10 cellular contexts compared by ENCODE assay signal in the genomic region with DNA sequence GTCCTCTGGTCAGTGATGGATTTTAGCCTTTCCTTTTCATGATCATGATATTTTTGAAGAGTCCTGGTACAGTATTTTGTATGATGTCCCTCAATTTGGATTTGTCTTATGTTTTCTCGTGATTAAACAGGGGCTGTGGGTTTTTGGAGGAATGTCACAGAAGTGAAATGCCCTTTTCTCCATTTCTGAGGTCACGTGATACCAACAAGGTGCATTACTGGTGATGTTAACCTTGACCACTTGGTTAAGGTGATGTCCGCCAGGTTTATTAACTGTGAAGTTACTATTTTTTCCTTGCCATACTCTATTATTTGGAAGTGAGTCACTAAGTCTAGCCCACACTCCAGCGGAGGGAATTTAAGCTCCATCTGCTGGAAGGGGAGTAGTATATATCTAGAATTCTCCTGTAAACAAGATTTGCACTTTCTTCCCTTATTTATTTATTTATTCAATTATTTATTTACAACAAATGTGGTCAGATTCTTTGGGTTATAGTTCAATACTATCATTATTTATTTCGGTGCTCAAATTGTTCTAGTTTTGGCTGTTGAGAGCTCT.
DNase-seq lines count a peak whose midpoint lies in the region; ATAC-seq, FAIRE-seq and TF ChIP-seq lines count a peak whose summit lies in the region.
"Had no signal": no experiment of that assay in that cellular context is flagged by ENCODE, and none has a peak within 500 bp of the region (broad histone marks: within the 10 kb centered on the region; RNA-seq: fewer than 3 reads in every experiment).

No MANE protein-coding gene starts in this region.

- no peak for TF ChIP-seq EP300 in H1 (IDR thresholded peaks at IDR 0.05; ENCODE audit: borderline replicate concordance in 1 of 2, low read depth in 2 of 2, low read length in 2 of 2)

- peaks cover 2% of the 10 kb centered on the region for H3K4me1 ChIP-seq in OCI-LY1 (ENCODE audit: insufficient read depth, low read length, severe bottlenecking)
- H3K4me1 ChIP-seq in H1 (replicated peaks in 1 of 4; ENCODE audit: control insufficient read depth in 3 of 4, insufficient read depth in 4 of 4, low read length in 3 of 4) = no peaks in the 10 kb centered on the region
- no peaks in the 10 kb centered on the region for H3K4me1 ChIP-seq in parathyroid adenoma
- H3K4me1 ChIP-seq in CD8-positive, alpha-beta T cell (ENCODE audit: insufficient read depth, low read length) = peaks cover 33% of the 10 kb centered on the region

- H3K79me1 ChIP-seq in H1 (ENCODE audit: low read depth, low read length) = no peaks in the 10 kb centered on the region; the same call in 1 of the 2 replicates

- H3K56ac ChIP-seq in H1 (replicated peaks; ENCODE audit: insufficient read length, low read depth, low read length) = no peak overlapping the region

- H2BK20ac ChIP-seq in H1 (ENCODE audit: low read length) = no peak overlapping the region

- H3F3A ChIP-seq in OCI-LY1 (ENCODE audit: insufficient read depth, low read length) = no peaks in the 10 kb centered on the region

- WGBS in H1 (ENCODE audit: extremely low coverage in 1 of 2, insufficient coverage in 1 of 2, insufficient read length in 1 of 2, insufficient replicate concordance in 2 of 2, low coverage in 1 of 2, low lambda C conversion rate in 2 of 2, missing lambda C conversion rate in 1 of 2), 2 experiments = 83% methylated on average over 5 of the region's 5 CpGs; no CpG with 5 or more reads in 1 of the 2 experiments

- H4K5ac ChIP-seq in H1 (ENCODE audit: insufficient read length, low read depth, low read length) = no peak overlapping the region

- H2BK5ac ChIP-seq in H1 (ENCODE audit: low read depth, low read length) = no peak overlapping the region

- H4K20me1 ChIP-seq in OCI-LY1 (ENCODE audit: insufficient read depth, low read length) = no peaks in the 10 kb centered on the region
- peaks cover 0 to 2% of the 10 kb centered on the region in 2 experiments for H4K20me1 ChIP-seq in H1 (replicated peaks in 1 of 2; ENCODE audit: control insufficient read depth in 1 of 2, insufficient read depth in 2 of 2, low read length in 2 of 2)

- no peak overlapping the region for H3K4me3 Mint-ChIP-seq in activated naive CD8-positive, alpha-beta T cell treated with anti-CD3 and anti-CD28 coated beads for 36 hours
- H3K4me3 Mint-ChIP-seq in CD8-positive, alpha-beta T cell = no peak overlapping the region
- H3K4me3 Mint-ChIP-seq: T-helper 17 cell had no signal

- no peak for FAIRE-seq in H1 (lab: Jason Lieb, UNC)

- no peaks in the 10 kb centered on the region for H3K9me2 ChIP-seq in OCI-LY1 (ENCODE audit: low read depth, low read length)

- H3K27me3 Mint-ChIP-seq in activated naive CD8-positive, alpha-beta T cell treated with anti-CD3 and anti-CD28 coated beads for 36 hours = no peaks in the 10 kb centered on the region
- H3K27me3 Mint-ChIP-seq in CD8-positive, alpha-beta T cell (ENCODE audit: low read depth) = no peaks in the 10 kb centered on the region
- H3K27me3 Mint-ChIP-seq: T-helper 17 cell had no signal

- no peak overlapping the region for H2BK15ac ChIP-seq in H1 (ENCODE audit: low read length)

- H3K27ac ChIP-seq in OCI-LY1 (ENCODE audit: low read depth, low read length, poor library complexity, severe bottlenecking) (no peak overlapping the region), H1 (ENCODE audit: low read depth, low read length) (no peak overlapping the region), parathyroid adenoma (no peak overlapping the region)
- no peak overlapping the region for H3K27ac ChIP-seq in CD8-positive, alpha-beta T cell (ENCODE audit: low read depth, low read length)

- ATAC-seq in CD8-positive, alpha-beta T cell = no peak
- ATAC-seq: T-helper 17 cell had no signal

- H2BK120ac ChIP-seq in H1 (replicated peaks; ENCODE audit: low read depth, low read length) = no peak overlapping the region

- no peak overlapping the region for H3K27ac Mint-ChIP-seq in activated naive CD8-positive, alpha-beta T cell treated with anti-CD3 and anti-CD28 coated beads for 36 hours
- H3K27ac Mint-ChIP-seq in CD8-positive, alpha-beta T cell = no peak overlapping the region
- H3K27ac Mint-ChIP-seq: T-helper 17 cell had no signal

- TF ChIP-seq CTCF in OCI-LY1 (IDR thresholded peaks at IDR 0.05; ENCODE audit: low read length) (peak; percentile 15; the same call in 1 of the 2 replicates), H1 (IDR thresholded peaks at IDR 0.05; ENCODE audit: control extremely low read depth in 1 of 3, insufficient read depth in 1 of 3, low read depth in 1 of 3, low read length in 3 of 3) (no peak), parathyroid adenoma (IDR thresholded peaks at IDR 0.05) (peak; percentile 5)
- TF ChIP-seq CTCF in CD8-positive, alpha-beta T cell (IDR thresholded peaks at IDR 0.05) = no peak

- H3K4me3 ChIP-seq in OCI-LY1 (ENCODE audit: low read depth, low read length, poor library complexity, severe bottlenecking) (no peak overlapping the region), H1 (ENCODE audit: extremely low read depth in 1 of 4, insufficient read depth in 2 of 4, low read depth in 3 of 4, low read length in 4 of 4) (no peak overlapping the region), parathyroid adenoma (ENCODE audit: low read depth, low read length) (no peak overlapping the region)
- H3K4me3 ChIP-seq in CD8-positive, alpha-beta T cell (ENCODE audit: low read depth, low read length) = no peak overlapping the region

- no peaks in the 10 kb centered on the region for H3K36me3 ChIP-seq in OCI-LY1 (ENCODE audit: insufficient read depth, low read length)
- H3K36me3 ChIP-seq in H1 (ENCODE audit: control insufficient read depth in 2 of 4, insufficient read depth in 4 of 4, low read length in 3 of 4) = no peaks in the 10 kb centered on the region
- no peaks in the 10 kb centered on the region for H3K36me3 ChIP-seq in parathyroid adenoma (ENCODE audit: control insufficient read depth, insufficient read depth, low read length)
- H3K36me3 ChIP-seq in CD8-positive, alpha-beta T cell (ENCODE audit: insufficient read depth, low read length) = no peaks in the 10 kb centered on the region

- intact Hi-C loops in CD8-positive, alpha-beta T cell (cut with DNase I, micrococcal nuclease) = loop anchor here in 1 of 2 experiments (1.0 kb wide), 1 partner anchor 23 kb away; no protein-coding TSS in a partner anchor

- no peaks in the 10 kb centered on the region; the same call in 1 of the 2 replicates for H3K23me2 ChIP-seq in H1 (ENCODE audit: low read depth, low read length)

- POLR2A ChIA-PET in H1 (lab: Charles Lee; ENCODE audit: partially characterized antibody) = no interaction called here
- POLR2A ChIA-PET in CD8-positive, alpha-beta T cell (lab: Charles Lee) = no interaction called here

- no peak overlapping the region for H3K23ac ChIP-seq in H1 (ENCODE audit: insufficient read length)

- H3K14ac ChIP-seq in H1 (ENCODE audit: insufficient read length) = no peak overlapping the region

- no peak overlapping the region for H4K8ac ChIP-seq in H1 (ENCODE audit: extremely low read depth, insufficient read depth, low read length)

- TF ChIP-seq RAD21 in H1 (IDR thresholded peaks at IDR 0.05 in 1 of 2, conservative IDR thresholded peaks at IDR 0.05 in 1 of 2; ENCODE audit: low read depth in 2 of 2, low read length in 2 of 2) = peak; percentile 39 to 40

- peaks cover 3% of the 10 kb centered on the region for H3K9me3 Mint-ChIP-seq in activated naive CD8-positive, alpha-beta T cell treated with anti-CD3 and anti-CD28 coated beads for 36 hours
- no peaks in the 10 kb centered on the region for H3K9me3 Mint-ChIP-seq in CD8-positive, alpha-beta T cell

- no peaks in the 10 kb centered on the region for H3K27me3 ChIP-seq in OCI-LY1 (ENCODE audit: insufficient read depth, low read length)
- no peaks in the 10 kb centered on the region; a peak in 1 of 7 replicates for H3K27me3 ChIP-seq in H1 (replicated peaks in 1 of 4; ENCODE audit: control insufficient read depth in 3 of 4, extremely low read depth in 1 of 4, insufficient read depth in 3 of 4, low read length in 3 of 4)
- no peaks in the 10 kb centered on the region for H3K27me3 ChIP-seq in parathyroid adenoma (ENCODE audit: control insufficient read depth, insufficient read depth, low read length)
- H3K27me3 ChIP-seq in CD8-positive, alpha-beta T cell (ENCODE audit: insufficient read depth, low read length) = no peaks in the 10 kb centered on the region

- no peak overlapping the region for H4K91ac ChIP-seq in H1 (replicated peaks; ENCODE audit: insufficient read length, low read length)

- H3K79me2 ChIP-seq in OCI-LY1 (ENCODE audit: insufficient read depth, low read length) (no peaks in the 10 kb centered on the region), H1 (ENCODE audit: control insufficient read depth in 1 of 2, insufficient read depth in 2 of 2, low read length in 2 of 2) (no peaks in the 10 kb centered on the region), parathyroid adenoma (no peaks in the 10 kb centered on the region)

- no peak overlapping the region for H2AFZ ChIP-seq in OCI-LY1 (ENCODE audit: low read length)
- H2AFZ ChIP-seq in H1 (ENCODE audit: low read length) = no peak overlapping the region
- no peak overlapping the region for H2AFZ ChIP-seq in parathyroid adenoma

- no peak overlapping the region for H3K4me2 ChIP-seq in OCI-LY1 (ENCODE audit: low read length)
- H3K4me2 ChIP-seq in H1 (ENCODE audit: insufficient read depth in 1 of 2, low read depth in 2 of 2, low read length in 2 of 2) = no peak overlapping the region
- H3K4me2 ChIP-seq in parathyroid adenoma (ENCODE audit: low read length) = no peak overlapping the region

- H2BK12ac ChIP-seq in H1 (ENCODE audit: low read depth, low read length) = no peak overlapping the region

- H3K4me1 Mint-ChIP-seq in activated naive CD8-positive, alpha-beta T cell treated with anti-CD3 and anti-CD28 coated beads for 36 hours = peaks cover 51% of the 10 kb centered on the region
- H3K4me1 Mint-ChIP-seq in CD8-positive, alpha-beta T cell (ENCODE audit: low read depth) = peaks cover 49% of the 10 kb centered on the region

- no peak overlapping the region for H2AK5ac ChIP-seq in H1 (ENCODE audit: low read depth, low read length)

- no peak overlapping the region for H3K4ac ChIP-seq in H1 (replicated peaks; ENCODE audit: insufficient read length, low read depth, low read length)

- no peak overlapping the region for H3K18ac ChIP-seq in H1 (ENCODE audit: extremely low read depth, low read length)

- peaks cover 10% of the 10 kb centered on the region for H3K36me3 Mint-ChIP-seq in activated naive CD8-positive, alpha-beta T cell treated with anti-CD3 and anti-CD28 coated beads for 36 hours
- no peaks in the 10 kb centered on the region for H3K36me3 Mint-ChIP-seq in CD8-positive, alpha-beta T cell

- CTCF ChIA-PET in H1 (lab: Charles Lee; ENCODE audit: partially characterized antibody) = interaction anchor here (0.9 kb wide), 1 partner anchor 78 kb away, joined by 3 read pairs; no protein-coding TSS in a partner anchor
- CTCF ChIA-PET in CD8-positive, alpha-beta T cell (lab: Charles Lee) = interaction anchor here (0.9 kb wide), 1 partner anchor 15 kb away, joined by 3 read pairs; no protein-coding TSS in a partner anchor

- H3K9me3 ChIP-seq in OCI-LY1 (ENCODE audit: low read length) = no peaks in the 10 kb centered on the region
- no peaks in the 10 kb centered on the region for H3K9me3 ChIP-seq in H1 (ENCODE audit: insufficient read depth in 2 of 2, low read depth in 1 of 2, low read length in 1 of 2)
- H3K9me3 ChIP-seq in parathyroid adenoma (ENCODE audit: control insufficient read depth, low read length) = no peaks in the 10 kb centered on the region
- no peaks in the 10 kb centered on the region for H3K9me3 ChIP-seq in CD8-positive, alpha-beta T cell (ENCODE audit: low read length)

- DNase-seq in DMS53 (lab: John Stamatoyannopoulos, UW) (peak; percentile 21), DMS53 treated with DMSO at 0.1 percent for 48 hours (lab: John Stamatoyannopoulos, UW; ENCODE audit: unreplicated experiment) (no peak), H1 (ENCODE audit: low read depth in 1 of 2, low spot score in 2 of 2) (no peak), NCI-H2081 (lab: John Stamatoyannopoulos, UW) (no peak)
- DNase-seq in activated naive CD8-positive, alpha-beta T cell treated with anti-CD3 and anti-CD28 coated beads for 36 hours = no peak
- DNase-seq in CD8-positive, alpha-beta T cell = no peak
- DNase-seq: activated naive CD4-positive, alpha-beta T cell; T-helper 17 cell had no signal

- H3K9ac ChIP-seq in OCI-LY1 (ENCODE audit: low read length) (no peak overlapping the region), H1 (replicated peaks in 1 of 4; ENCODE audit: extremely low read depth in 1 of 4, low read depth in 3 of 4, low read length in 3 of 4) (no peak overlapping the region), parathyroid adenoma (no peak overlapping the region)

- no peak for TF ChIP-seq POLR2A in H1 (IDR thresholded peaks at IDR 0.05; ENCODE audit: control extremely low read depth in 1 of 2, low read depth in 2 of 2, low read length in 2 of 2)

Comparison
In these comparisons a context has a peak if more than half of its experiments do, and no peak if none do; other contexts are left out.
1. CTCF ChIP-seq: peak in OCI-LY1 (single experiment) and parathyroid adenoma (single experiment); none in H1 (0 of 3) and CD8-positive, alpha-beta T cell (single experiment).